Comparison of ENCODE assay signal across 8 cellular contexts in the genomic region with DNA sequence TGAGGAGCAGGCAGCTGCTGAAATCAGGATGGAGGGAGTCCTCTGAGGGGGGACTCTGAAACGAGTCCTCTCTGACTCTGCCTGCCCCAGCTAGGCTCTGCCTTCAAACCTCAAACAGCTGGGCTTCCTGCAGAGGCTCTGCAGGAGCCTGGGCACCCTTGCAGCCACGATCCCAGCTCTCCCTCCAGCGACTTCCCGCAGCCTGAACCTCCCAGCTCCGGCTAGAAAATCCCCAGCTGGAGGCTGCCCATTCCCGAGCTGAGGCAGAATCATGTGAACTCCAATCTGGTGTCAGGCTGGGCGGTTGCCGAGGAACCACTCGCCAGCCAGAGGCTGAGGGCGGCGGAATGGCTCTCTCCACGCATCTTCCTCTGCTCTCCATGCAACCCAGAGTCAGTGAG. TPM values are rescaled to one million over a fixed set of nuclear protein-coding genes. Genes with fewer than 3 reads are reported as not detected.
DNase-seq lines count a peak whose midpoint lies in the region; ATAC-seq and TF ChIP-seq lines count a peak whose summit lies in the region.

A gene with protein sequence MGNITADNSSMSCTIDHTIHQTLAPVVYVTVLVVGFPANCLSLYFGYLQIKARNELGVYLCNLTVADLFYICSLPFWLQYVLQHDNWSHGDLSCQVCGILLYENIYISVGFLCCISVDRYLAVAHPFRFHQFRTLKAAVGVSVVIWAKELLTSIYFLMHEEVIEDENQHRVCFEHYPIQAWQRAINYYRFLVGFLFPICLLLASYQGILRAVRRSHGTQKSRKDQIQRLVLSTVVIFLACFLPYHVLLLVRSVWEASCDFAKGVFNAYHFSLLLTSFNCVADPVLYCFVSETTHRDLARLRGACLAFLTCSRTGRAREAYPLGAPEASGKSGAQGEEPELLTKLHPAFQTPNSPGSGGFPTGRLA (minus strand): TSS at position 204 of the 401 bp plus-strand sequence. CDS start 9,654 bp downstream, outside the sequence.

- H3K27ac ChIP-seq in OCI-LY1 (ENCODE audit: low read depth, low read length, poor library complexity, severe bottlenecking) (peak within 1 kb of the TSS; percentile 71), coronary artery (peak within 1 kb of the TSS in 1 of 2 donors; percentile 56), right lobe of liver (no peak within 1 kb of the TSS), tibial artery (no peak within 1 kb of the TSS)

- H3K9me2 ChIP-seq in OCI-LY1 (ENCODE audit: low read depth, low read length): no peaks in the 10 kb centered on the region

- TF ChIP-seq CTCF in OCI-LY1 (IDR thresholded peaks at IDR 0.05; ENCODE audit: low read length): no peak
- TF ChIP-seq CTCF in coronary artery (IDR thresholded peaks at IDR 0.05): no peak
- no peak for TF ChIP-seq CTCF in right lobe of liver (IDR thresholded peaks at IDR 0.05)
- TF ChIP-seq CTCF in tibial artery (IDR thresholded peaks at IDR 0.05): no peak

- H3K27me3 ChIP-seq in OCI-LY1 (ENCODE audit: insufficient read depth, low read length): no peaks in the 10 kb centered on the region
- H3K27me3 ChIP-seq in right lobe of liver: no peaks in the 10 kb centered on the region
- no peaks in the 10 kb centered on the region for H3K27me3 ChIP-seq in tibial artery

- TF ChIP-seq POLR2A in right lobe of liver (IDR thresholded peaks at IDR 0.05): no peak

- H2AFZ ChIP-seq in OCI-LY1 (ENCODE audit: low read length): no peak within 1 kb of the TSS

- no peaks in the 10 kb centered on the region for H4K20me1 ChIP-seq in OCI-LY1 (ENCODE audit: insufficient read depth, low read length)

- peak within 1 kb of the TSS; percentile 58 for H3K4me2 ChIP-seq in OCI-LY1 (ENCODE audit: low read length)

- no peaks in the 10 kb centered on the region for H3K79me2 ChIP-seq in OCI-LY1 (ENCODE audit: insufficient read depth, low read length)

- peak within 1 kb of the TSS; percentile 51; the same call in 1 of the 2 replicates for H3K9ac ChIP-seq in OCI-LY1 (ENCODE audit: low read length)

- H3K4me3 ChIP-seq in OCI-LY1 (ENCODE audit: low read depth, low read length, poor library complexity, severe bottlenecking) (peak within 1 kb of the TSS; percentile 14), coronary artery (peak within 1 kb of the TSS; percentile 51), right lobe of liver (no peak within 1 kb of the TSS), tibial artery (no peak within 1 kb of the TSS)

- no peaks in the 10 kb centered on the region for H3K36me3 ChIP-seq in OCI-LY1 (ENCODE audit: insufficient read depth, low read length)
- no peaks in the 10 kb centered on the region for H3K36me3 ChIP-seq in right lobe of liver
- H3K36me3 ChIP-seq in tibial artery: no peaks in the 10 kb centered on the region

- no peaks in the 10 kb centered on the region for H3F3A ChIP-seq in OCI-LY1 (ENCODE audit: insufficient read depth, low read length)

- WGBS in right lobe of liver (ENCODE audit: insufficient coverage, low coverage, low lambda C conversion rate, missing lambda C conversion rate): 0% methylated on average over 2 of the region's 12 CpGs

- H3K4me1 ChIP-seq in OCI-LY1 (ENCODE audit: insufficient read depth, low read length, severe bottlenecking): peaks cover 63% of the 10 kb centered on the region
- H3K4me1 ChIP-seq in right lobe of liver: no peaks in the 10 kb centered on the region
- H3K4me1 ChIP-seq in tibial artery: peaks cover 0 to 18% (median 0%) of the 10 kb centered on the region in 4 donors

- no peaks in the 10 kb centered on the region for H3K9me3 ChIP-seq in OCI-LY1 (ENCODE audit: low read length)
- H3K9me3 ChIP-seq in right lobe of liver: no peaks in the 10 kb centered on the region
- no peaks in the 10 kb centered on the region for H3K9me3 ChIP-seq in tibial artery

- ATAC-seq in right lobe of liver (peak; percentile 23 to 47 (median 36)), HG02571 (IDR thresholded peaks at IDR 0.05; ENCODE audit: unreplicated experiment) (no peak)

- peak; percentile 77 for DNase-seq in activated effector memory CD4-positive, alpha-beta T cell treated with anti-CD3 and anti-CD28 coated beads, Interleukin-2, amount 50 U/mL, for 16 hours
- no peak for DNase-seq in activated effector memory CD4-positive, alpha-beta T cell treated with Interleukin-2 at 50 U/mL for 16 hours
- DNase-seq in coronary artery (ENCODE audit: low spot score): no peak
- no peak for DNase-seq in right lobe of liver
- peak; percentile 70 to 77 for DNase-seq in tibial artery
- no peak for DNase-seq in D341Med (ENCODE audit: low spot score)

- intact Hi-C loops in right lobe of liver (cut with DNase I): no loop called here
- intact Hi-C loops in tibial artery (cut with DNase I; ENCODE audit: low total_unique reads): no loop called here

RNA-seq across cellular contexts. Expression of the gene that starts here (rescaled TPM):
- under 1 TPM in 3 of 6 experiments, not detected in 3; 0.17 to 0.27 (median 0.19) TPM for total RNA-seq in right lobe of liver

Comparison
In these comparisons a context has a peak if more than half of its experiments do, and no peak if none do; other contexts are left out.
1. DNase-seq: peak in activated effector memory CD4-positive, alpha-beta T cell treated with anti-CD3 and anti-CD28 coated beads, Interleukin-2, amount 50 U/mL, for 16 hours (single experiment) and tibial artery (2 of 2); none in activated effector memory CD4-positive, alpha-beta T cell treated with Interleukin-2 at 50 U/mL for 16 hours (single experiment), coronary artery (single experiment), right lobe of liver (0 of 3) and D341Med (single experiment).
2. Peak in ATAC-seq in right lobe of liver; RNA of the gene not detected or under 1 TPM.
3. H3K4me3 ChIP-seq: peak in OCI-LY1 (single experiment) and coronary artery (single experiment); none in right lobe of liver (0 of 3) and tibial artery (0 of 2).